Comparison of ENCODE assay signal across 1 cellular context in genomic region chr4:73620115-73620792, GRCh38.
A peak's percentile ranks its signal among the peaks of the same experiment; 100 is the strongest.
TF ChIP-seq lines count a peak whose summit lies in the region.

Gene RASSF6, minus strand, starts transcription at chr4:73620436. Its CDS starts 8,641 bp downstream, at chr4:73611795.

TF ChIP-seq in HepG2, 621 proteins besides CTCF, POLR2A, EP300 and RAD21 (continues in another document):
- TF ChIP-seq ZBTB20 (CRISPR knock-in tag; IDR thresholded peaks at IDR 0.05; ENCODE audit: borderline replicate concordance, low read depth) (no peak), TP53 (CRISPR knock-in tag; conservative IDR thresholded peaks at IDR 0.05) (no peak), NCOR1 (IDR thresholded peaks at IDR 0.05; ENCODE audit: borderline replicate concordance, low read length) (peak; percentile 68; the same call in 1 of the 2 replicates), ZNF770 (CRISPR knock-in tag; IDR thresholded peaks at IDR 0.05) (0 out of 2 replicates have a peak, but pooled peaks have one; percentile 17), ZNF788 (CRISPR knock-in tag; IDR thresholded peaks at IDR 0.05; ENCODE audit: borderline replicate concordance) (no peak), TOE1 (CRISPR knock-in tag; IDR thresholded peaks at IDR 0.05) (no peak), HINFP (CRISPR knock-in tag; IDR thresholded peaks at IDR 0.05; ENCODE audit: low read depth) (no peak), HNF4A (CRISPR knock-in tag; IDR thresholded peaks at IDR 0.05) (no peak), ZNF652 (CRISPR knock-in tag; IDR thresholded peaks at IDR 0.05; ENCODE audit: borderline replicate concordance, low read depth) (peak; percentile 67), USF2 (IDR thresholded peaks at IDR 0.05; ENCODE audit: low read depth, low read length) (no peak), USF2 (CRISPR knock-in tag; IDR thresholded peaks at IDR 0.05; ENCODE audit: borderline replicate concordance) (no peak), ZNF12 (CRISPR knock-in tag; IDR thresholded peaks at IDR 0.05) (peak; percentile 92), RXRB (CRISPR knock-in tag; IDR thresholded peaks at IDR 0.05; ENCODE audit: borderline replicate concordance) (0 out of 2 replicates have a peak, but pooled peaks have one; percentile 11), ZNF451 (CRISPR knock-in tag; IDR thresholded peaks at IDR 0.05) (no peak), ARID5B (CRISPR knock-in tag; IDR thresholded peaks at IDR 0.05) (peak; percentile 14; the same call in 1 of the 2 replicates), ZFP91 (CRISPR knock-in tag; IDR thresholded peaks at IDR 0.05; ENCODE audit: borderline replicate concordance) (no peak), GATA4 (IDR thresholded peaks at IDR 0.05; ENCODE audit: borderline replicate concordance, low read depth) (no peak), SALL2 (CRISPR knock-in tag; IDR thresholded peaks at IDR 0.05) (no peak), PCBP2 (optimal IDR thresholded peaks at IDR 0.05; ENCODE audit: low read depth, low read length, poor library complexity, severe bottlenecking) (no peak), NAIF1 (CRISPR knock-in tag; IDR thresholded peaks at IDR 0.05; ENCODE audit: borderline replicate concordance) (no peak), RBFOX2 (IDR thresholded peaks at IDR 0.05; ENCODE audit: low read depth, low read length) (no peak), ZFP1 (CRISPR knock-in tag; IDR thresholded peaks at IDR 0.05) (no peak), BCL6 (CRISPR knock-in tag; IDR thresholded peaks at IDR 0.05) (peak; percentile 96), ZNF205 (CRISPR knock-in tag; IDR thresholded peaks at IDR 0.05) (no peak), ZNF512B (CRISPR knock-in tag; IDR thresholded peaks at IDR 0.05; ENCODE audit: borderline replicate concordance) (no peak), SP2 (CRISPR knock-in tag; IDR thresholded peaks at IDR 0.05) (no peak), TFAP4 (IDR thresholded peaks at IDR 0.05; ENCODE audit: borderline replicate concordance, low read depth) (peak; percentile 83), ZNF792 (CRISPR knock-in tag; IDR thresholded peaks at IDR 0.05) (no peak), PHF8 (CRISPR knock-in tag; IDR thresholded peaks at IDR 0.05) (no peak), KLF9 (CRISPR knock-in tag; IDR thresholded peaks at IDR 0.05; ENCODE audit: low read depth) (no peak), ZNF780A (CRISPR knock-in tag; IDR thresholded peaks at IDR 0.05) (no peak), FOXO1 (CRISPR knock-in tag; IDR thresholded peaks at IDR 0.05) (no peak), RNF2 (conservative IDR thresholded peaks at IDR 0.05; ENCODE audit: low read depth) (no peak), STAG1 (CRISPR knock-in tag; IDR thresholded peaks at IDR 0.05) (0 out of 2 replicates have a peak, but pooled peaks have one; percentile 8), XRCC5 (optimal IDR thresholded peaks at IDR 0.05; ENCODE audit: low read length) (no peak), UBTF (CRISPR knock-in tag; IDR thresholded peaks at IDR 0.05) (0 out of 2 replicates have a peak, but pooled peaks have one; percentile 24), TBL1XR1 (IDR thresholded peaks at IDR 0.05; ENCODE audit: borderline replicate concordance, low read length, partially characterized antibody) (peak; percentile 86), CENPX (CRISPR knock-in tag; IDR thresholded peaks at IDR 0.05) (no peak), HMGA1 (CRISPR knock-in tag; conservative IDR thresholded peaks at IDR 0.05) (no peak), ZNF543 (CRISPR knock-in tag; IDR thresholded peaks at IDR 0.05) (no peak), ZNF143 (CRISPR knock-in tag; IDR thresholded peaks at IDR 0.05) (peak; percentile 37; the same call in 1 of the 2 replicates)
- TF ChIP-seq, protein P1, sequence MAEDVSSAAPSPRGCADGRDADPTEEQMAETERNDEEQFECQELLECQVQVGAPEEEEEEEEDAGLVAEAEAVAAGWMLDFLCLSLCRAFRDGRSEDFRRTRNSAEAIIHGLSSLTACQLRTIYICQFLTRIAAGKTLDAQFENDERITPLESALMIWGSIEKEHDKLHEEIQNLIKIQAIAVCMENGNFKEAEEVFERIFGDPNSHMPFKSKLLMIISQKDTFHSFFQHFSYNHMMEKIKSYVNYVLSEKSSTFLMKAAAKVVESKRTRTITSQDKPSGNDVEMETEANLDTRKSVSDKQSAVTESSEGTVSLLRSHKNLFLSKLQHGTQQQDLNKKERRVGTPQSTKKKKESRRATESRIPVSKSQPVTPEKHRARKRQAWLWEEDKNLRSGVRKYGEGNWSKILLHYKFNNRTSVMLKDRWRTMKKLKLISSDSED (CRISPR knock-in tag; IDR thresholded peaks at IDR 0.05), result no peak
- TF ChIP-seq, protein P2, sequence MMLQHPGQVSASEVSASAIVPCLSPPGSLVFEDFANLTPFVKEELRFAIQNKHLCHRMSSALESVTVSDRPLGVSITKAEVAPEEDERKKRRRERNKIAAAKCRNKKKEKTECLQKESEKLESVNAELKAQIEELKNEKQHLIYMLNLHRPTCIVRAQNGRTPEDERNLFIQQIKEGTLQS (CRISPR knock-in tag; IDR thresholded peaks at IDR 0.05), result no peak
- TF ChIP-seq, protein P3, sequence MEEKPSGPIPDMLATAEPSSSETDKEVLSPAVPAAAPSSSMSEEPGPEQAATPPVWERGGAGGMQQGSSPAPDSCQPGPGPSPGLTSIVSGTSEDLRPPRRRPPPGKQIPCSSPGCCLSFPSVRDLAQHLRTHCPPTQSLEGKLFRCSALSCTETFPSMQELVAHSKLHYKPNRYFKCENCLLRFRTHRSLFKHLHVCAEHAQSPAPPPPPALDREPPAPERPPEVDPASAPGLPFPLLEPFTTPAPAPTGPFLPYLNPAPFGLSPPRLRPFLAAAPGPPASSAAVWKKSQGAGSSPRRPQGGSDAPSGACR (CRISPR knock-in tag; IDR thresholded peaks at IDR 0.05), result no peak
